ENCODE assay signal across 10 cellular contexts in genomic region chr15:64690578-64691296, GRCh38.
DNase-seq lines count a peak whose midpoint lies in the region; ATAC-seq and TF ChIP-seq lines count a peak whose summit lies in the region.
"Had no signal": no experiment of that assay in that cellular context is flagged by ENCODE, and none has a peak within 500 bp of the region (broad histone marks: within the 10 kb centered on the region; RNA-seq: fewer than 3 reads in every experiment).

No MANE protein-coding gene starts in this region.

- H3K27ac Mint-ChIP-seq in WTC11, result peak overlapping the region; percentile 98
- H3K27ac Mint-ChIP-seq in stimulated activated effector memory CD8-positive, alpha-beta T cell treated with anti-CD3 and anti-CD28 coated beads, Interleukin-12 subunit alpha, Interleukin-12 subunit beta, amount 100 ng/mL, for 72 hours, result peak overlapping the region; percentile 73
- H3K27ac Mint-ChIP-seq in stimulated activated memory B cell treated with anti-CD40 and anti-IgM and Interleukin-4, amounts not matched to agents 10 μg/mL and 1 μg/mL and 100 μg/mL, for 72 hours, result no peak overlapping the region
- H3K27ac Mint-ChIP-seq: activated B cell treated with CpG ODN at 0.5 μM for 24 hours had no signal

- no peaks in the 10 kb centered on the region for H3K27me3 Mint-ChIP-seq in WTC11 (ENCODE audit: low read depth)
- no peaks in the 10 kb centered on the region for H3K27me3 Mint-ChIP-seq in stimulated activated memory B cell treated with anti-CD40 and anti-IgM and Interleukin-4, amounts not matched to agents 10 μg/mL and 1 μg/mL and 100 μg/mL, for 72 hours
- H3K27me3 Mint-ChIP-seq: activated B cell treated with CpG ODN at 0.5 μM for 24 hours had no signal

- TF ChIP-seq CTCF in WTC11 (IDR thresholded peaks at IDR 0.05), result no peak

- DNase-seq in NCI-H2227 (lab: John Stamatoyannopoulos, UW; ENCODE audit: unreplicated experiment) (peak; percentile 8), NCI-H2227 treated with DMSO at 0.1 percent for 48 hours (lab: John Stamatoyannopoulos, UW) (no peak), WTC11 (ENCODE audit: low spot score) (no peak), left cardiac atrium (no peak)
- no peak for DNase-seq in stimulated activated effector memory CD8-positive, alpha-beta T cell treated with anti-CD3 and anti-CD28 coated beads, Interleukin-12 subunit alpha, Interleukin-12 subunit beta, amount 100 ng/mL, for 72 hours (ENCODE audit: low spot score in 2 of 2)
- DNase-seq: activated B cell treated with CpG ODN at 0.5 μM for 24 hours, NCI-H510A had no signal

- POLR2A ChIA-PET in WTC11 (lab: Charles Lee), result interaction anchor here (0.6 to 1.7 kb wide), 4 partner anchors 9 to 133 kb away, joined by 3 to 6 read pairs (median 5); no protein-coding TSS in a partner anchor

- no peaks in the 10 kb centered on the region for H3K9me3 Mint-ChIP-seq in WTC11
- H3K9me3 Mint-ChIP-seq in stimulated activated effector memory CD8-positive, alpha-beta T cell treated with anti-CD3 and anti-CD28 coated beads, Interleukin-12 subunit alpha, Interleukin-12 subunit beta, amount 100 ng/mL, for 72 hours, result no peaks in the 10 kb centered on the region
- H3K9me3 Mint-ChIP-seq in stimulated activated memory B cell treated with anti-CD40 and anti-IgM and Interleukin-4, amounts not matched to agents 10 μg/mL and 1 μg/mL and 100 μg/mL, for 72 hours, result no peaks in the 10 kb centered on the region
- H3K9me3 Mint-ChIP-seq: activated B cell treated with CpG ODN at 0.5 μM for 24 hours had no signal

- H3K36me3 Mint-ChIP-seq in WTC11, result peaks cover 71% of the 10 kb centered on the region
- H3K36me3 Mint-ChIP-seq in stimulated activated effector memory CD8-positive, alpha-beta T cell treated with anti-CD3 and anti-CD28 coated beads, Interleukin-12 subunit alpha, Interleukin-12 subunit beta, amount 100 ng/mL, for 72 hours, result peaks cover 95% of the 10 kb centered on the region
- peaks cover 36% of the 10 kb centered on the region for H3K36me3 Mint-ChIP-seq in stimulated activated memory B cell treated with anti-CD40 and anti-IgM and Interleukin-4, amounts not matched to agents 10 μg/mL and 1 μg/mL and 100 μg/mL, for 72 hours

- CTCF ChIA-PET in WTC11 (lab: Charles Lee), result interaction anchor here (0.5 to 8.5 kb wide), 10 partner anchors 9 to 145 kb away, joined by 3 to 84 read pairs (median 4); no protein-coding TSS in a partner anchor

- intact Hi-C loops in left cardiac atrium (cut with DNase I), result no loop called here

- no peak overlapping the region for H3K4me3 Mint-ChIP-seq in WTC11
- no peak overlapping the region for H3K4me3 Mint-ChIP-seq in stimulated activated effector memory CD8-positive, alpha-beta T cell treated with anti-CD3 and anti-CD28 coated beads, Interleukin-12 subunit alpha, Interleukin-12 subunit beta, amount 100 ng/mL, for 72 hours
- no peak overlapping the region for H3K4me3 Mint-ChIP-seq in stimulated activated memory B cell treated with anti-CD40 and anti-IgM and Interleukin-4, amounts not matched to agents 10 μg/mL and 1 μg/mL and 100 μg/mL, for 72 hours
- H3K4me3 Mint-ChIP-seq: activated B cell treated with CpG ODN at 0.5 μM for 24 hours had no signal

- peaks cover 73% of the 10 kb centered on the region for H3K4me1 Mint-ChIP-seq in WTC11
- H3K4me1 Mint-ChIP-seq in stimulated activated effector memory CD8-positive, alpha-beta T cell treated with anti-CD3 and anti-CD28 coated beads, Interleukin-12 subunit alpha, Interleukin-12 subunit beta, amount 100 ng/mL, for 72 hours, result no peaks in the 10 kb centered on the region
- peaks cover 20% of the 10 kb centered on the region for H3K4me1 Mint-ChIP-seq in stimulated activated memory B cell treated with anti-CD40 and anti-IgM and Interleukin-4, amounts not matched to agents 10 μg/mL and 1 μg/mL and 100 μg/mL, for 72 hours

- no peak for ATAC-seq in WTC11
- peak; percentile 7 to 27 for ATAC-seq in left cardiac atrium
- ATAC-seq in stimulated activated effector memory CD8-positive, alpha-beta T cell treated with anti-CD3 and anti-CD28 coated beads, Interleukin-12 subunit alpha, Interleukin-12 subunit beta, amount 100 ng/mL, for 72 hours, result no peak
- no peak for ATAC-seq in stimulated activated memory B cell treated with anti-CD40 and anti-IgM and Interleukin-4, amounts not matched to agents 10 μg/mL and 1 μg/mL and 100 μg/mL, for 72 hours
- no peak for ATAC-seq in HG02798 (IDR thresholded peaks at IDR 0.05; ENCODE audit: poor library complexity, unreplicated experiment)
- no peak for ATAC-seq in GM21576 (IDR thresholded peaks at IDR 0.05; ENCODE audit: unreplicated experiment)

TF ChIP-seq in WTC11, 78 proteins besides CTCF, POLR2A, EP300 and RAD21:
- TF ChIP-seq NFATC4 (CRISPR knock-in tag; IDR thresholded peaks at IDR 0.05), result no peak
- TF ChIP-seq, protein P1, sequence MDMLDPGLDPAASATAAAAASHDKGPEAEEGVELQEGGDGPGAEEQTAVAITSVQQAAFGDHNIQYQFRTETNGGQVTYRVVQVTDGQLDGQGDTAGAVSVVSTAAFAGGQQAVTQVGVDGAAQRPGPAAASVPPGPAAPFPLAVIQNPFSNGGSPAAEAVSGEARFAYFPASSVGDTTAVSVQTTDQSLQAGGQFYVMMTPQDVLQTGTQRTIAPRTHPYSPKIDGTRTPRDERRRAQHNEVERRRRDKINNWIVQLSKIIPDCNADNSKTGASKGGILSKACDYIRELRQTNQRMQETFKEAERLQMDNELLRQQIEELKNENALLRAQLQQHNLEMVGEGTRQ (CRISPR knock-in tag; IDR thresholded peaks at IDR 0.05), result no peak
- TF ChIP-seq, protein P2, sequence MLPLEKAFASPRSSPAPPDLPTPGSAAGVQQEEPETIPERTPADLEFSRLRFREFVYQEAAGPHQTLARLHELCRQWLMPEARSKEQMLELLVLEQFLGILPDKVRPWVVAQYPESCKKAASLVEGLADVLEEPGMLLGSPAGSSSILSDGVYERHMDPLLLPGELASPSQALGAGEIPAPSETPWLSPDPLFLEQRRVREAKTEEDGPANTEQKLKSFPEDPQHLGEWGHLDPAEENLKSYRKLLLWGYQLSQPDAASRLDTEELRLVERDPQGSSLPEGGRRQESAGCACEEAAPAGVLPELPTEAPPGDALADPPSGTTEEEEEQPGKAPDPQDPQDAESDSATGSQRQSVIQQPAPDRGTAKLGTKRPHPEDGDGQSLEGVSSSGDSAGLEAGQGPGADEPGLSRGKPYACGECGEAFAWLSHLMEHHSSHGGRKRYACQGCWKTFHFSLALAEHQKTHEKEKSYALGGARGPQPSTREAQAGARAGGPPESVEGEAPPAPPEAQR (CRISPR knock-in tag; IDR thresholded peaks at IDR 0.05), result no peak
- no peak for TF ChIP-seq ZNF671 (CRISPR knock-in tag; IDR thresholded peaks at IDR 0.05)
- no peak for TF ChIP-seq PRDM15 (CRISPR knock-in tag; IDR thresholded peaks at IDR 0.05)
- TF ChIP-seq FOXJ3 (CRISPR knock-in tag; IDR thresholded peaks at IDR 0.05; ENCODE audit: borderline replicate concordance), result no peak
- no peak for TF ChIP-seq CREM (CRISPR knock-in tag; IDR thresholded peaks at IDR 0.05)
- no peak for TF ChIP-seq NFYB (CRISPR knock-in tag; conservative IDR thresholded peaks at IDR 0.05; ENCODE audit: low read depth)
- TF ChIP-seq ZBTB43 (CRISPR knock-in tag; IDR thresholded peaks at IDR 0.05), result no peak
- TF ChIP-seq, protein P3, sequence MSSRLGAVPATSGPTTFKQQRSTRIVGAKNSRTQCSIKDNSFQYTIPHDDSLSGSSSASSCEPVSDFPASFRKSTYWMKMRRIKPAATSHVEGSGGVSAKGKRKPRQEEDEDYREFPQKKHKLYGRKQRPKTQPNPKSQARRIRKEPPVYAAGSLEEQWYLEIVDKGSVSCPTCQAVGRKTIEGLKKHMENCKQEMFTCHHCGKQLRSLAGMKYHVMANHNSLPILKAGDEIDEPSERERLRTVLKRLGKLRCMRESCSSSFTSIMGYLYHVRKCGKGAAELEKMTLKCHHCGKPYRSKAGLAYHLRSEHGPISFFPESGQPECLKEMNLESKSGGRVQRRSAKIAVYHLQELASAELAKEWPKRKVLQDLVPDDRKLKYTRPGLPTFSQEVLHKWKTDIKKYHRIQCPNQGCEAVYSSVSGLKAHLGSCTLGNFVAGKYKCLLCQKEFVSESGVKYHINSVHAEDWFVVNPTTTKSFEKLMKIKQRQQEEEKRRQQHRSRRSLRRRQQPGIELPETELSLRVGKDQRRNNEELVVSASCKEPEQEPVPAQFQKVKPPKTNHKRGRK (CRISPR knock-in tag; IDR thresholded peaks at IDR 0.05; ENCODE audit: borderline replicate concordance), result no peak

Comparison
In these comparisons a context has a peak if more than half of its experiments do, and no peak if none do; other contexts are left out.
1. ATAC-seq: peak in left cardiac atrium (2 of 2); none in WTC11 (single experiment), stimulated activated effector memory CD8-positive, alpha-beta T cell treated with anti-CD3 and anti-CD28 coated beads, Interleukin-12 subunit alpha, Interleukin-12 subunit beta, amount 100 ng/mL, for 72 hours (single experiment), stimulated activated memory B cell treated with anti-CD40 and anti-IgM and Interleukin-4, amounts not matched to agents 10 μg/mL and 1 μg/mL and 100 μg/mL, for 72 hours (single experiment), HG02798 (single experiment) and GM21576 (single experiment).